Comparison of ENCODE assay signal across 8 cellular contexts in the genomic region with DNA sequence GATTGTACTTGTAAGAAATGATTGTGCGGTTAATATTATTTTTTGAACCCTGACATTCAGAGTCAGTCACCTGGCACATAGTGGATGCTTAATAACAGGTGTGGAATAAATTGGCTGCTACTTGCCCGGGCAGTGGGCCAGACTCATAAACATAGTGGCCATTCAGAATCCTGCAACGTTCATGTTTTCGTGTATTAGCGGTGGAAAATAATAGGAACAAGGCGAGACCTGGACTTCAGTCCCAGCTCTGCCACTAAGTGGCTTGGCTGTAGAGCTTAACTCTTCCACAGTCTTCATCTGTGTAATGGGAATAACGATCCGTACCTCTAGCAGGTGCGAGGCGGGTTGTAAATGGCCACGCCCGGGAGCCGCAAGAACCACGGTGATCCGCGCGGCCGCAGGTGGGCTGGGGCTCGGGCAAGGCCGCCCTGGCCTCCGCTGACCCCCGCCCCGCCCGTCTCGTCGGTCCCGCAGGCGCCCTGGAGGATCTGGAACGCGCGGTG. TPM values are rescaled to one million over a fixed set of nuclear protein-coding genes. Genes with fewer than 3 reads are reported as not detected.
DNase-seq lines count a peak whose midpoint lies in the region; ATAC-seq and TF ChIP-seq lines count a peak whose summit lies in the region.

No MANE protein-coding gene starts in this region.

- no peak for TF ChIP-seq CTCF in dorsolateral prefrontal cortex (IDR thresholded peaks at IDR 0.05 in 54 of 56, conservative IDR thresholded peaks at IDR 0.05 in 2 of 56; ENCODE audit: low read depth in 1 of 56, partially characterized antibody in 56 of 56)

- no peak for ATAC-seq in Right ventricle myocardium superior (ENCODE audit: poor library complexity)
- no peak for ATAC-seq in left ventricle myocardium superior
- ATAC-seq in naive thymus-derived CD4-positive, alpha-beta T cell: no peak
- ATAC-seq in HG02588 (IDR thresholded peaks at IDR 0.05; ENCODE audit: unreplicated experiment): no peak
- no peak for ATAC-seq in GM18861 (IDR thresholded peaks at IDR 0.05; ENCODE audit: unreplicated experiment)

- peaks cover 8% of the 10 kb centered on the region for H3K4me1 ChIP-seq in NT2/D1 (ENCODE audit: insufficient read depth, insufficient read length)
- peaks cover 13 to 14% of the 10 kb centered on the region in 2 donors for H3K4me1 ChIP-seq in naive thymus-derived CD4-positive, alpha-beta T cell (ENCODE audit: control insufficient read depth in 2 of 2, insufficient read depth in 2 of 2, low read length in 2 of 2)

- CTCF ChIA-PET in naive thymus-derived CD4-positive, alpha-beta T cell (lab: Charles Lee): interaction anchor here (0.6 kb wide), 1 partner anchor 241 kb away, joined by 3 read pairs; no protein-coding TSS in a partner anchor

- POLR2A ChIA-PET in naive thymus-derived CD4-positive, alpha-beta T cell (lab: Charles Lee): interaction anchor here (0.6 to 1.4 kb wide), 9 partner anchors 11 to 256 kb away, joined by 3 to 4 read pairs (median 3); a partner anchor contains a TSS

- H3K36me3 ChIP-seq in NT2/D1 (ENCODE audit: insufficient read depth, insufficient read length, low read length): peaks cover 11% of the 10 kb centered on the region
- H3K36me3 ChIP-seq in naive thymus-derived CD4-positive, alpha-beta T cell (ENCODE audit: control insufficient read depth in 2 of 3, insufficient read depth in 3 of 3, low read length in 3 of 3): peaks cover 0 to 25% (median 0%) of the 10 kb centered on the region in 3 experiments

- H3K9me3 Mint-ChIP-seq in naive thymus-derived CD4-positive, alpha-beta T cell: peaks cover 0 to 4% (median 0%) of the 10 kb centered on the region in 11 donors

- intact Hi-C loops in Right ventricle myocardium superior (cut with DNase I): no loop called here
- intact Hi-C loops in left ventricle myocardium superior (cut with micrococcal nuclease): no loop called here
- intact Hi-C loops in dorsolateral prefrontal cortex (cut with DNase I): no loop called here
- intact Hi-C loops in naive thymus-derived CD4-positive, alpha-beta T cell (cut with micrococcal nuclease): loop anchor here (1.0 to 2.0 kb wide), 3 partner anchors 79 to 225 kb away; a partner anchor contains a TSS

- H3K4me1 Mint-ChIP-seq in naive thymus-derived CD4-positive, alpha-beta T cell: peaks cover 24 to 51% (median 45%) of the 10 kb centered on the region in 7 donors

- H3K4me3 Mint-ChIP-seq in naive thymus-derived CD4-positive, alpha-beta T cell: peak overlapping the region; percentile 92 to 99 (median 94)

- peak overlapping the region in 8 of 9 donors; percentile 71 to 96 (median 85) for H3K27ac Mint-ChIP-seq in naive thymus-derived CD4-positive, alpha-beta T cell

- H3K36me3 Mint-ChIP-seq in naive thymus-derived CD4-positive, alpha-beta T cell: peaks cover 0 to 5% (median 0%) of the 10 kb centered on the region in 5 donors

- peak overlapping the region; percentile 90 for H3K9ac ChIP-seq in NT2/D1 (ENCODE audit: insufficient read length, low read depth)

- peaks cover 0 to 3% (median 0%) of the 10 kb centered on the region in 5 donors for H3K27me3 Mint-ChIP-seq in naive thymus-derived CD4-positive, alpha-beta T cell

- no peaks in the 10 kb centered on the region for H3K9me3 ChIP-seq in NT2/D1 (ENCODE audit: insufficient read depth, low read length)
- H3K9me3 ChIP-seq in naive thymus-derived CD4-positive, alpha-beta T cell (ENCODE audit: control insufficient read depth in 2 of 3, low read length in 3 of 3): no peaks in the 10 kb centered on the region

- H3K27me3 ChIP-seq in NT2/D1 (ENCODE audit: insufficient read depth, insufficient read length) (no peaks in the 10 kb centered on the region), dorsolateral prefrontal cortex (no peaks in the 10 kb centered on the region)
- H3K27me3 ChIP-seq in naive thymus-derived CD4-positive, alpha-beta T cell (ENCODE audit: control insufficient read depth in 2 of 2, insufficient read depth in 2 of 2, low read length in 2 of 2): no peaks in the 10 kb centered on the region

- peak overlapping the region; percentile 83 for H3K4me3 ChIP-seq in NT2/D1 (ENCODE audit: insufficient read length, low read depth)
- H3K4me3 ChIP-seq in dorsolateral prefrontal cortex: peak overlapping the region; percentile 70 to 95 (median 87)
- H3K4me3 ChIP-seq in naive thymus-derived CD4-positive, alpha-beta T cell (ENCODE audit: low read length): peak overlapping the region; percentile 83

- peak; percentile 50 for DNase-seq in Right ventricle myocardium superior
- DNase-seq in left ventricle myocardium superior: no peak
- no peak for DNase-seq in NT2/D1 (ENCODE audit: low read depth, low spot score)
- DNase-seq in dorsolateral prefrontal cortex: peak in 1 of 10 donors; percentile 47
- no peak for DNase-seq in naive thymus-derived CD4-positive, alpha-beta T cell
- DNase-seq in stimulated activated CD4-positive, alpha-beta T cell treated with anti-CD3 and anti-CD28 coated beads, Interleukin-12 subunit alpha, Interleukin-12 subunit beta, amount 100 ng/mL, for 4 hours: no peak

- H3K27ac ChIP-seq in dorsolateral prefrontal cortex: peak overlapping the region in 57 of 59 donors; percentile 13 to 93 (median 84)
- H3K27ac ChIP-seq in naive thymus-derived CD4-positive, alpha-beta T cell (ENCODE audit: low read depth, low read length): peak overlapping the region; percentile 83

RNA-seq across cellular contexts. Expression of a gene that starts 0.8 kb away (rescaled TPM):
- 10.6 TPM for total RNA-seq in Right ventricle myocardium superior
- total RNA-seq in left ventricle myocardium superior: 13.4 TPM
- total RNA-seq in dorsolateral prefrontal cortex: 100 to 1,000 TPM in 2 of 120 experiments, 10 to 100 TPM in 118; 38.0 to 110 (median 78.5) TPM
- 10 to 100 TPM; 12.1 to 32.8 (median 27.6) TPM for total RNA-seq in naive thymus-derived CD4-positive, alpha-beta T cell
- 10 to 100 TPM; 24.0 to 30.9 TPM for polyA plus RNA-seq in naive thymus-derived CD4-positive, alpha-beta T cell

RNA-seq across cellular contexts. Expression of a gene that starts 3.0 kb away (rescaled TPM):
- total RNA-seq in Right ventricle myocardium superior (0.30 TPM), left ventricle myocardium superior (1.2 TPM), dorsolateral prefrontal cortex (1 to 10 TPM in 117 of 120 experiments, under 1 TPM in 3; 0.60 to 7.1 (median 2.7) TPM)
- 1 to 10 TPM in 3 of 5 experiments, under 1 TPM in 2; 0.34 to 2.7 (median 1.1) TPM for total RNA-seq in naive thymus-derived CD4-positive, alpha-beta T cell
- polyA plus RNA-seq in naive thymus-derived CD4-positive, alpha-beta T cell: 1 to 10 TPM in 1 of 2 donors, under 1 TPM in 1; 0.29 to 1.2 TPM

RNA-seq across cellular contexts. Expression of a gene that starts 35.5 kb away (rescaled TPM):
- total RNA-seq in Right ventricle myocardium superior (23.2 TPM), left ventricle myocardium superior (22.4 TPM), dorsolateral prefrontal cortex (10 to 100 TPM; 28.5 to 49.1 (median 37.4) TPM)
- total RNA-seq in naive thymus-derived CD4-positive, alpha-beta T cell: 10 to 100 TPM in 3 of 5 experiments, 1 to 10 TPM in 2; 5.4 to 16.6 (median 10.4) TPM
- 1 to 10 TPM; 6.7 to 7.0 TPM for polyA plus RNA-seq in naive thymus-derived CD4-positive, alpha-beta T cell

RNA-seq across cellular contexts. Expression of a gene that starts 42.0 kb away (rescaled TPM):
- total RNA-seq in Right ventricle myocardium superior (80.7 TPM), left ventricle myocardium superior (97.1 TPM), dorsolateral prefrontal cortex (100 to 1,000 TPM in 36 of 120 experiments, 10 to 100 TPM in 84; 67.9 to 122 (median 95.9) TPM)
- total RNA-seq in naive thymus-derived CD4-positive, alpha-beta T cell: 100 to 1,000 TPM in 3 of 5 experiments, 10 to 100 TPM in 2; 71.2 to 134 (median 115) TPM
- 100 to 1,000 TPM; 139 to 170 TPM for polyA plus RNA-seq in naive thymus-derived CD4-positive, alpha-beta T cell

Comparison
In these comparisons a context has a peak if more than half of its experiments do, and no peak if none do; other contexts are left out.
1. intact Hi-C loops: an anchor here in naive thymus-derived CD4-positive, alpha-beta T cell (1.0 to 2.0 kb wide); none called in Right ventricle myocardium superior, left ventricle myocardium superior and dorsolateral prefrontal cortex.